In genomic region chr19:47047272-47047930, GRCh38 we compare ENCODE assay signal across 8 cellular contexts. TPM values are rescaled to one million over a fixed set of nuclear protein-coding genes. Genes with fewer than 3 reads are reported as not detected.
DNase-seq lines count a peak whose midpoint lies in the region; ATAC-seq, FAIRE-seq and TF ChIP-seq lines count a peak whose summit lies in the region.

No MANE protein-coding gene starts in this region.

- H3K79me1 ChIP-seq in H1 (ENCODE audit: low read depth, low read length): peaks cover 6% of the 10 kb centered on the region

- H2BK5ac ChIP-seq in H1 (ENCODE audit: low read depth, low read length): no peak overlapping the region

- no peak overlapping the region for H2BK12ac ChIP-seq in H1 (ENCODE audit: low read depth, low read length)

- no peak overlapping the region for H2BK20ac ChIP-seq in H1 (ENCODE audit: low read length)

- ATAC-seq in GM19023 (IDR thresholded peaks at IDR 0.05; ENCODE audit: unreplicated experiment): no peak
- no peak for ATAC-seq in foreskin keratinocyte

- no peak for TF ChIP-seq POLR2A in H1 (IDR thresholded peaks at IDR 0.05; ENCODE audit: control extremely low read depth in 1 of 2, low read depth in 2 of 2, low read length in 2 of 2)

- H3K4me2 ChIP-seq in OCI-LY1 (ENCODE audit: low read length): peak overlapping the region; percentile 87
- peak overlapping the region; percentile 70 to 88 for H3K4me2 ChIP-seq in H1 (ENCODE audit: insufficient read depth in 1 of 2, low read depth in 2 of 2, low read length in 2 of 2)

- POLR2A ChIA-PET in H1 (lab: Charles Lee; ENCODE audit: partially characterized antibody): interaction anchor here (0.7 to 3.5 kb wide), 13 partner anchors 10 to 178 kb away, joined by 3 to 31 read pairs (median 6); partner anchors contain the start of genes NPAS1 and ZC3H4

- TF ChIP-seq EP300 in H1 (IDR thresholded peaks at IDR 0.05; ENCODE audit: borderline replicate concordance in 1 of 2, low read depth in 2 of 2, low read length in 2 of 2): no peak

- peaks cover 4% of the 10 kb centered on the region for H3K23me2 ChIP-seq in H1 (ENCODE audit: low read depth, low read length)

- no peak for FAIRE-seq in H1 (lab: Jason Lieb, UNC)

- CTCF ChIA-PET in H1 (lab: Charles Lee; ENCODE audit: partially characterized antibody): interaction anchor here (0.6 to 2.3 kb wide), 5 partner anchors 10 to 87 kb away, joined by 3 to 7 read pairs (median 4); no protein-coding TSS in a partner anchor

- no peaks in the 10 kb centered on the region for H3F3A ChIP-seq in OCI-LY1 (ENCODE audit: insufficient read depth, low read length)

- H3K27me3 ChIP-seq in OCI-LY1 (ENCODE audit: insufficient read depth, low read length) (no peaks in the 10 kb centered on the region), H1 (replicated peaks in 1 of 4; ENCODE audit: control insufficient read depth in 3 of 4, extremely low read depth in 1 of 4, insufficient read depth in 3 of 4, low read length in 3 of 4) (no peaks in the 10 kb centered on the region), neuron (ENCODE audit: insufficient read depth, low read length) (no peaks in the 10 kb centered on the region), foreskin keratinocyte (no peaks in the 10 kb centered on the region)

- 0 out of 2 replicates have a peak overlapping the region, but pooled peaks have one; percentile 32 for H2AK5ac ChIP-seq in H1 (ENCODE audit: low read depth, low read length)

- H3K9me3 ChIP-seq in OCI-LY1 (ENCODE audit: low read length) (no peaks in the 10 kb centered on the region), H1 (ENCODE audit: insufficient read depth in 2 of 2, low read depth in 1 of 2, low read length in 1 of 2) (no peaks in the 10 kb centered on the region), neuron (ENCODE audit: low read length) (peaks cover 15% of the 10 kb centered on the region)

- H4K5ac ChIP-seq in H1 (ENCODE audit: insufficient read length, low read depth, low read length): no peak overlapping the region

- WGBS in H1 (ENCODE audit: extremely low coverage in 1 of 2, insufficient coverage in 1 of 2, insufficient read length in 1 of 2, insufficient replicate concordance in 2 of 2, low coverage in 1 of 2, low lambda C conversion rate in 2 of 2, missing lambda C conversion rate in 1 of 2), 2 experiments: 51% methylated on average over 22 of the region's 22 CpGs; no CpG with 5 or more reads in 1 of the 2 experiments

- no peak overlapping the region for H3K14ac ChIP-seq in H1 (ENCODE audit: insufficient read length)

- H3K23ac ChIP-seq in H1 (ENCODE audit: insufficient read length): no peak overlapping the region

- H3K18ac ChIP-seq in H1 (ENCODE audit: extremely low read depth, low read length): peak overlapping the region; percentile 51; the same call in 1 of the 2 replicates

- H3K9me2 ChIP-seq in OCI-LY1 (ENCODE audit: low read depth, low read length): no peaks in the 10 kb centered on the region

- TF ChIP-seq CTCF in C4-2B (conservative IDR thresholded peaks at IDR 0.05): no peak
- TF ChIP-seq CTCF in OCI-LY1 (IDR thresholded peaks at IDR 0.05; ENCODE audit: low read length): no peak
- TF ChIP-seq CTCF in H1 (IDR thresholded peaks at IDR 0.05; ENCODE audit: control extremely low read depth in 1 of 3, insufficient read depth in 1 of 3, low read depth in 1 of 3, low read length in 3 of 3): no peak
- TF ChIP-seq CTCF in foreskin keratinocyte (conservative IDR thresholded peaks at IDR 0.05): no peak

- no peak overlapping the region for H3K4ac ChIP-seq in H1 (replicated peaks; ENCODE audit: insufficient read length, low read depth, low read length)

- H3K9ac ChIP-seq in OCI-LY1 (ENCODE audit: low read length) (no peak overlapping the region), H1 (replicated peaks in 1 of 4; ENCODE audit: extremely low read depth in 1 of 4, low read depth in 3 of 4, low read length in 3 of 4) (peak overlapping the region in 3 of 4 experiments; percentile 30 to 51 (median 45); a peak in 3 of 7 replicates)

- H3K56ac ChIP-seq in H1 (replicated peaks; ENCODE audit: insufficient read length, low read depth, low read length): no peak overlapping the region

- no peak for TF ChIP-seq RAD21 in H1 (IDR thresholded peaks at IDR 0.05 in 1 of 2, conservative IDR thresholded peaks at IDR 0.05 in 1 of 2; ENCODE audit: low read depth in 2 of 2, low read length in 2 of 2)

- H4K20me1 ChIP-seq in OCI-LY1 (ENCODE audit: insufficient read depth, low read length): no peaks in the 10 kb centered on the region
- H4K20me1 ChIP-seq in H1 (replicated peaks in 1 of 2; ENCODE audit: control insufficient read depth in 1 of 2, insufficient read depth in 2 of 2, low read length in 2 of 2): peaks cover 3% of the 10 kb centered on the region in 2 experiments

- no peak overlapping the region for H2AFZ ChIP-seq in OCI-LY1 (ENCODE audit: low read length)
- peak overlapping the region; percentile 28; the same call in 1 of the 2 replicates for H2AFZ ChIP-seq in H1 (ENCODE audit: low read length)
- H2AFZ ChIP-seq in neuron (ENCODE audit: low read depth, low read length): peak overlapping the region; percentile 79

- H4K8ac ChIP-seq in H1 (ENCODE audit: extremely low read depth, insufficient read depth, low read length): no peak overlapping the region; the same call in 1 of the 2 replicates

- peak overlapping the region; percentile 89 for H3K4me3 ChIP-seq in OCI-LY1 (ENCODE audit: low read depth, low read length, poor library complexity, severe bottlenecking)
- peak overlapping the region; percentile 62 to 88 (median 80) for H3K4me3 ChIP-seq in H1 (ENCODE audit: extremely low read depth in 1 of 4, insufficient read depth in 2 of 4, low read depth in 3 of 4, low read length in 4 of 4)
- H3K4me3 ChIP-seq in neuron (ENCODE audit: low read length): peak overlapping the region; percentile 87

- H2BK120ac ChIP-seq in H1 (replicated peaks; ENCODE audit: low read depth, low read length): no peak overlapping the region

- H4K91ac ChIP-seq in H1 (replicated peaks; ENCODE audit: insufficient read length, low read length): no peak overlapping the region

- H3K79me2 ChIP-seq in OCI-LY1 (ENCODE audit: insufficient read depth, low read length) (no peaks in the 10 kb centered on the region), H1 (ENCODE audit: control insufficient read depth in 1 of 2, insufficient read depth in 2 of 2, low read length in 2 of 2) (peaks cover 0 to 10% of the 10 kb centered on the region in 2 experiments; a peak in 2 of 4 replicates)

- peak overlapping the region; percentile 72; the same call in 1 of the 2 replicates for H3K27ac ChIP-seq in C4-2B
- H3K27ac ChIP-seq in OCI-LY1 (ENCODE audit: low read depth, low read length, poor library complexity, severe bottlenecking): no peak overlapping the region
- H3K27ac ChIP-seq in H1 (ENCODE audit: low read depth, low read length): no peak overlapping the region
- no peak overlapping the region for H3K27ac ChIP-seq in foreskin keratinocyte

- DNase-seq in H1 (ENCODE audit: low read depth in 1 of 2, low spot score in 2 of 2) (no peak), islet precursor cell (no peak), GM03348 (ENCODE audit: low spot score) (no peak), foreskin keratinocyte (no peak)

- H3K4me1 ChIP-seq in OCI-LY1 (ENCODE audit: insufficient read depth, low read length, severe bottlenecking) (peaks cover 12% of the 10 kb centered on the region), H1 (replicated peaks in 1 of 4; ENCODE audit: control insufficient read depth in 3 of 4, insufficient read depth in 4 of 4, low read length in 3 of 4) (peaks cover 0 to 5% (median 4%) of the 10 kb centered on the region in 4 experiments; a peak in 3 of 7 replicates), neuron (ENCODE audit: insufficient read depth, low read length) (peaks cover 5% of the 10 kb centered on the region), foreskin keratinocyte (peaks cover 8% of the 10 kb centered on the region)

- H2BK15ac ChIP-seq in H1 (ENCODE audit: low read length): 0 out of 2 replicates have a peak overlapping the region, but pooled peaks have one; percentile 81

- H3K36me3 ChIP-seq in OCI-LY1 (ENCODE audit: insufficient read depth, low read length) (peaks cover 5% of the 10 kb centered on the region; the same call in 1 of the 2 replicates), H1 (ENCODE audit: control insufficient read depth in 2 of 4, insufficient read depth in 4 of 4, low read length in 3 of 4) (peaks cover 0 to 6% (median 2%) of the 10 kb centered on the region in 4 experiments; a peak in 2 of 8 replicates), neuron (ENCODE audit: insufficient read depth, low read length) (peaks cover 4% of the 10 kb centered on the region)

TF ChIP-seq in H1, 55 proteins besides CTCF, POLR2A, EP300 and RAD21:
- TF ChIP-seq YY1 (IDR thresholded peaks at IDR 0.05; ENCODE audit: low read depth, low read length): peak; percentile 31; the same call in 1 of the 2 replicates
- no peak for TF ChIP-seq TBP (IDR thresholded peaks at IDR 0.05; ENCODE audit: low read depth, low read length)
TF ChIP-seq in H1: peak in this region for 1.

RNA-seq across cellular contexts. Expression of gene TMEM160, which starts 1.0 kb away (rescaled TPM):
- 57.5 and 61.7 TPM in 2 replicates for total RNA-seq in H1 (2021; fragmentation: NEBNext Ultra II Directional; extraction: Animal tissue kit (Norgen Biotek cat#: 25700))
- polyA plus RNA-seq in H1 (2011; rRNA removed): 152 and 209 TPM in 2 replicates
- 87.1 TPM for polyA plus RNA-seq in H1 (2011; cell fraction: cytosol; rRNA removed)
- 85.1 TPM for polyA plus RNA-seq in H1 (2011; cell fraction: nucleus; rRNA removed)
- 19.0 to 57.5 TPM (median 50.3 TPM) in 4 replicates for polyA plus RNA-seq in H1 (2012, experiment 1 of 2)
- 55.3 TPM for polyA plus RNA-seq in H1 (2012, experiment 2 of 2)
- polyA plus RNA-seq in H1 (2013, experiment 1 of 2): 61.7 TPM
- polyA plus RNA-seq in H1 (2013, experiment 2 of 2): 60.3 TPM
- 2.0 and 2.2 TPM in 2 replicates for polyA minus RNA-seq in H1 (2011; rRNA and poly(A)+ RNA removed)
- 19.2 TPM for polyA minus RNA-seq in H1 (2011; cell fraction: cytosol; rRNA and poly(A)+ RNA removed)
- polyA minus RNA-seq in H1 (2011; cell fraction: nucleus; rRNA and poly(A)+ RNA removed): 26.7 TPM
- 39.6 and 41.3 TPM in 2 replicates for total RNA-seq in foreskin keratinocyte
- polyA plus RNA-seq in foreskin keratinocyte: 56.7 and 56.8 TPM in 2 replicates

RNA-seq across cellular contexts. Expression of gene NPAS1, which starts 27.8 kb away (rescaled TPM):
- 9.0 and 9.9 TPM in 2 replicates for total RNA-seq in H1 (2021; fragmentation: NEBNext Ultra II Directional; extraction: Animal tissue kit (Norgen Biotek cat#: 25700))
- polyA plus RNA-seq in H1 (2011; rRNA removed) (13.9 and 26.8 TPM in 2 replicates), foreskin keratinocyte (0.49 and 0.68 TPM in 2 replicates)
- polyA plus RNA-seq in H1 (2011; cell fraction: cytosol; rRNA removed): 17.3 TPM
- 27.9 TPM for polyA plus RNA-seq in H1 (2011; cell fraction: nucleus; rRNA removed)
- polyA plus RNA-seq in H1 (2012, experiment 1 of 2): 7.4 to 12.8 TPM (median 11.3 TPM) in 4 replicates
- 9.8 TPM for polyA plus RNA-seq in H1 (2012, experiment 2 of 2)
- 6.6 TPM for polyA plus RNA-seq in H1 (2013, experiment 1 of 2)
- 5.8 TPM for polyA plus RNA-seq in H1 (2013, experiment 2 of 2)
- 2.4 and 4.5 TPM in 2 replicates for polyA minus RNA-seq in H1 (2011; rRNA and poly(A)+ RNA removed)
- polyA minus RNA-seq in H1 (2011; cell fraction: cytosol; rRNA and poly(A)+ RNA removed): 9.7 TPM
- 9.2 TPM for polyA minus RNA-seq in H1 (2011; cell fraction: nucleus; rRNA and poly(A)+ RNA removed)
- total RNA-seq in foreskin keratinocyte: 0.35 and 0.44 TPM in 2 replicates
